1 cellular context compared by ENCODE assay signal in genomic region chr5:139383275-139383992, GRCh38.
TF ChIP-seq lines count a peak whose summit lies in the region.

SLC23A1 (minus strand) TSS chr5:139383297; CDS start chr5:139383253, 44 bp downstream.

TF ChIP-seq in WTC11, 78 proteins besides CTCF, POLR2A, EP300 and RAD21 (continued from another document):
- no peak for TF ChIP-seq PRDM15 (CRISPR knock-in tag; IDR thresholded peaks at IDR 0.05)
- TF ChIP-seq SOX15 (CRISPR knock-in tag; IDR thresholded peaks at IDR 0.05), result no peak
- TF ChIP-seq MYBL2 (CRISPR knock-in tag; IDR thresholded peaks at IDR 0.05), result no peak
- TF ChIP-seq ZNF416 (CRISPR knock-in tag; IDR thresholded peaks at IDR 0.05), result no peak
